ENCODE assay signal across 16 cellular contexts in genomic region chr21:44773291-44773932, GRCh38. TPM values are rescaled to one million over a fixed set of nuclear protein-coding genes. Genes with fewer than 3 reads are reported as not detected.
DNase-seq lines count a peak whose midpoint lies in the region; TF ChIP-seq lines count a peak whose summit lies in the region.
"Had no signal": no experiment of that assay in that cellular context is flagged by ENCODE, and none has a peak within 500 bp of the region (broad histone marks: within the 10 kb centered on the region; RNA-seq: fewer than 3 reads in every experiment).

No MANE protein-coding gene starts in this region.

- H3K36me3 ChIP-seq in Caco-2 (ENCODE audit: control insufficient read depth, insufficient read depth, low read length) (peaks cover 3% of the 10 kb centered on the region), neural cell (ENCODE audit: insufficient read depth, low read length) (no peaks in the 10 kb centered on the region), neuronal stem cell (replicated peaks in 1 of 2; ENCODE audit: control insufficient read depth in 2 of 2, insufficient read depth in 2 of 2, low read length in 2 of 2) (peaks cover 38 to 87% of the 10 kb centered on the region in 2 donors)

- H3K9me3 ChIP-seq in Caco-2: no peaks in the 10 kb centered on the region
- no peaks in the 10 kb centered on the region for H3K9me3 ChIP-seq in neural cell (ENCODE audit: low read length)
- H3K9me3 ChIP-seq in neuronal stem cell (replicated peaks in 1 of 2; ENCODE audit: control insufficient read depth in 2 of 2, insufficient read depth in 1 of 2, low read depth in 1 of 2, low read length in 2 of 2): no peaks in the 10 kb centered on the region
- H3K9me3 ChIP-seq: heart left ventricle, thoracic aorta had no signal

- in situ Hi-C loops in astrocyte of the spinal cord (cut with HindIII; ENCODE audit: low sequenced_read_pairs): no loop called here

- H3K4ac ChIP-seq in neuronal stem cell (ENCODE audit: low read length): no peak overlapping the region

- H2AFZ ChIP-seq in neural cell (ENCODE audit: low read depth, low read length) (no peak overlapping the region), neuronal stem cell (ENCODE audit: low read length) (no peak overlapping the region)

- H3K23ac ChIP-seq in neuronal stem cell (ENCODE audit: low read depth, low read length, poor library complexity): no peak overlapping the region

- H2AK5ac ChIP-seq in neuronal stem cell (ENCODE audit: low read depth, low read length): no peak overlapping the region

- no TSS peak for BruUV-seq in Caco-2 (replicated peaks; lab: Mats Ljungman, UMichigan)

- no peak overlapping the region for H2BK12ac ChIP-seq in neuronal stem cell (ENCODE audit: low read length)

- no peak overlapping the region for H2BK5ac ChIP-seq in neuronal stem cell (ENCODE audit: low read length)

- peak overlapping the region; percentile 16; the same call in 1 of the 2 replicates for H3K4me3 ChIP-seq in Caco-2 (ENCODE audit: low read depth, low read length)
- no peak overlapping the region for H3K4me3 ChIP-seq in astrocyte of the spinal cord (ENCODE audit: low read depth, low read length)
- no peak overlapping the region for H3K4me3 ChIP-seq in neural cell (ENCODE audit: low read length)
- H3K4me3 ChIP-seq in neuronal stem cell (ENCODE audit: low read length in 2 of 2): peak overlapping the region in 1 of 2 donors; percentile 36
- H3K4me3 ChIP-seq: dorsolateral prefrontal cortex, heart left ventricle, lung, thoracic aorta had no signal

- H3K36me3 Mint-ChIP-seq in Caco-2 (ENCODE audit: insufficient read depth, unreplicated experiment): peaks cover 73% of the 10 kb centered on the region

- no peak overlapping the region for H3K4me3 Mint-ChIP-seq in Caco-2 (ENCODE audit: unreplicated experiment)
- H3K4me3 Mint-ChIP-seq: CD14-positive monocyte; H9; T-helper 2 cell treated with Interferon-gamma antibody and Interleukin-4, amounts not matched to agents 5 μg/mL and 100 μg/mL, for 36 hours had no signal

- H2BK120ac ChIP-seq in neuronal stem cell (ENCODE audit: low read depth, low read length): no peak overlapping the region

- POLR2A ChIA-PET in Caco-2 (lab: Charles Lee): no interaction called here

- no peaks in the 10 kb centered on the region for H4K20me1 ChIP-seq in neural cell (ENCODE audit: insufficient read depth)

- no peak for TF ChIP-seq EP300 in neural cell (conservative IDR thresholded peaks at IDR 0.05; ENCODE audit: poor library complexity, severe bottlenecking)

- H3K9me3 Mint-ChIP-seq in Caco-2 (ENCODE audit: unreplicated experiment): no peaks in the 10 kb centered on the region
- H3K9me3 Mint-ChIP-seq: CD14-positive monocyte; H9; T-helper 2 cell treated with Interferon-gamma antibody and Interleukin-4, amounts not matched to agents 5 μg/mL and 100 μg/mL, for 36 hours had no signal

- WGBS in neuronal stem cell (ENCODE audit: extremely low coverage in 2 of 2, insufficient read length in 2 of 2, insufficient replicate concordance in 1 of 2), 2 donors: no CpG with 5 or more reads among the region's 20 CpGs

- H3K9me2 ChIP-seq in neural cell (ENCODE audit: insufficient read depth, low read length): no peaks in the 10 kb centered on the region

- H3K79me1 ChIP-seq in neuronal stem cell (ENCODE audit: low read depth, low read length): peaks cover 2% of the 10 kb centered on the region

- no peak overlapping the region for H4K91ac ChIP-seq in neuronal stem cell (ENCODE audit: low read depth, low read length, poor library complexity)

- H4K8ac ChIP-seq in neuronal stem cell (ENCODE audit: low read depth, low read length): no peak overlapping the region

- no peaks in the 10 kb centered on the region for H3K27me3 ChIP-seq in Caco-2 (replicated peaks; ENCODE audit: control insufficient read depth, insufficient read depth, low read length)
- no peaks in the 10 kb centered on the region for H3K27me3 ChIP-seq in neural cell (ENCODE audit: insufficient read depth, low read depth, low read length)
- H3K27me3 ChIP-seq in neuronal stem cell (ENCODE audit: control insufficient read depth in 3 of 3, insufficient read depth in 3 of 3, low read depth in 1 of 3, low read length in 3 of 3): no peaks in the 10 kb centered on the region
- H3K27me3 ChIP-seq: dorsolateral prefrontal cortex, heart left ventricle had no signal

- H3K4me2 ChIP-seq in neural cell (ENCODE audit: low read length): no peak overlapping the region
- H3K4me2 ChIP-seq in neuronal stem cell (ENCODE audit: insufficient read depth, low read length, poor library complexity, severe bottlenecking): no peak overlapping the region

- H3K79me2 ChIP-seq in neural cell (replicated peaks; ENCODE audit: insufficient read depth, low read length): no peaks in the 10 kb centered on the region

- H3K4me1 ChIP-seq in Caco-2: peaks cover 11% of the 10 kb centered on the region
- peaks cover 4 to 8% of the 10 kb centered on the region in 2 donors for H3K4me1 ChIP-seq in neuronal stem cell (ENCODE audit: control insufficient read depth in 2 of 2, insufficient read depth in 1 of 2, low read depth in 1 of 2, low read length in 2 of 2)
- H3K4me1 ChIP-seq: heart left ventricle had no signal

- TF ChIP-seq CTCF in Caco-2 (IDR thresholded peaks at IDR 0.05; ENCODE audit: insufficient read depth in 1 of 2, low read depth in 1 of 2, low read length in 1 of 2, severe bottlenecking in 1 of 2, unreplicated experiment in 1 of 2) (no peak), astrocyte of the spinal cord (IDR thresholded peaks at IDR 0.05; ENCODE audit: low read depth, low read length) (no peak), neural cell (IDR thresholded peaks at IDR 0.05; ENCODE audit: poor library complexity, severe bottlenecking) (no peak)

- H3K27ac ChIP-seq in neural cell (ENCODE audit: low read length) (no peak overlapping the region), neuronal stem cell (replicated peaks; ENCODE audit: low read length) (no peak overlapping the region)
- H3K27ac ChIP-seq: dorsolateral prefrontal cortex, heart left ventricle, thoracic aorta had no signal

- CTCF ChIA-PET in Caco-2 (lab: Charles Lee): interaction anchor here (0.7 to 1.0 kb wide), 2 partner anchors 20 to 31 kb away, joined by 3 to 4 read pairs; no protein-coding TSS in a partner anchor

- no peak overlapping the region for H2BK15ac ChIP-seq in neuronal stem cell (ENCODE audit: low read length)

- H3F3A ChIP-seq in neural cell (ENCODE audit: insufficient read depth, low read length, poor library complexity, severe bottlenecking): no peaks in the 10 kb centered on the region

- peak; percentile 83 to 86 for DNase-seq in Caco-2
- peak; percentile 59 for DNase-seq in NCI-H187 treated with DMSO at 0.1 percent for 48 hours (lab: John Stamatoyannopoulos, UW)
- peak; percentile 4 for DNase-seq in astrocyte of the spinal cord (ENCODE audit: low read depth, low spot score)
- DNase-seq in DMS 273 treated with DMSO at 0.1 percent for 48 hours (lab: John Stamatoyannopoulos, UW): no peak
- DNase-seq in activated CD4-positive, alpha-beta T cell treated with anti-CD3 and anti-CD28 coated beads, Interleukin-2, amount 50 U/mL, for 4 hours: no peak
- no peak for DNase-seq in neuronal stem cell (ENCODE audit: low spot score)
- no peak for DNase-seq in activated naive CD4-positive, alpha-beta T cell treated with anti-CD3 and anti-CD28 coated beads, Interleukin-2, amount 50 U/mL, for 16 hours
- DNase-seq: H9, heart left ventricle, Karpas-422 had no signal

- peak overlapping the region; percentile 70 for H3K27ac Mint-ChIP-seq in Caco-2 (ENCODE audit: unreplicated experiment)
- H3K27ac Mint-ChIP-seq: T-helper 2 cell treated with Interferon-gamma antibody and Interleukin-4, amounts not matched to agents 5 μg/mL and 100 μg/mL, for 36 hours had no signal

- no peaks in the 10 kb centered on the region for H3K27me3 Mint-ChIP-seq in Caco-2 (ENCODE audit: insufficient read depth, unreplicated experiment)

- no peak overlapping the region for H3K14ac ChIP-seq in neuronal stem cell (ENCODE audit: low read length)

- TF ChIP-seq RAD21 in neural cell (conservative IDR thresholded peaks at IDR 0.05): no peak

- intact Hi-C loops in Caco-2 (cut with micrococcal nuclease; ENCODE audit: unreplicated experiment): loop anchor here (1.0 kb wide), 1 partner anchor 10 kb away; no protein-coding TSS in a partner anchor

- peak overlapping the region; percentile 1 for H3K9ac ChIP-seq in neural cell (ENCODE audit: low read length)
- H3K9ac ChIP-seq in neuronal stem cell (ENCODE audit: low read depth, low read length, poor library complexity): no peak overlapping the region

- no peak overlapping the region for H3K18ac ChIP-seq in neuronal stem cell (ENCODE audit: low read length)

- peaks cover 4% of the 10 kb centered on the region for H3K4me1 Mint-ChIP-seq in Caco-2 (ENCODE audit: low read depth, unreplicated experiment)
- H3K4me1 Mint-ChIP-seq: CD14-positive monocyte had no signal

RNA-seq across cellular contexts. Expression of gene UBE2G2, which starts 28.2 kb away (rescaled TPM):
- 91.3 and 103 TPM in 2 replicates for total RNA-seq in Caco-2 (2022)
- polyA plus RNA-seq in neural cell: 116 and 127 TPM in 2 replicates
- 87.6 and 96.4 TPM in 2 replicates for polyA minus RNA-seq in neural cell
- polyA plus RNA-seq in neuronal stem cell (2013, experiment 1 of 2): 48.4 TPM
- 50.1 TPM for polyA plus RNA-seq in neuronal stem cell (2013, experiment 2 of 2)

RNA-seq across cellular contexts. Expression of gene SUMO3, which starts 44.5 kb away (rescaled TPM):
- total RNA-seq in Caco-2 (2022): 110 and 118 TPM in 2 replicates
- 113 TPM in 2 replicates for polyA plus RNA-seq in neural cell
- 63.1 and 69.1 TPM in 2 replicates for polyA minus RNA-seq in neural cell
- 216 TPM for polyA plus RNA-seq in neuronal stem cell (2013, experiment 1 of 2)
- 212 TPM for polyA plus RNA-seq in neuronal stem cell (2013, experiment 2 of 2)

Comparison
In these comparisons a context has a peak if more than half of its experiments do, and no peak if none do; other contexts are left out.
1. DNase-seq: peak in Caco-2 (2 of 2), NCI-H187 treated with DMSO at 0.1 percent for 48 hours (single experiment) and astrocyte of the spinal cord (single experiment); none in DMS 273 treated with DMSO at 0.1 percent for 48 hours (single experiment), activated CD4-positive, alpha-beta T cell treated with anti-CD3 and anti-CD28 coated beads, Interleukin-2, amount 50 U/mL, for 4 hours (0 of 2), neuronal stem cell (single experiment) and activated naive CD4-positive, alpha-beta T cell treated with anti-CD3 and anti-CD28 coated beads, Interleukin-2, amount 50 U/mL, for 16 hours (single experiment).